ENCODE assay signal across 9 cellular contexts in genomic region chr7:98418636-98419315, GRCh38. TPM values are rescaled to one million over a fixed set of nuclear protein-coding genes. Genes with fewer than 3 reads are reported as not detected.
DNase-seq lines count a peak whose midpoint lies in the region; ATAC-seq, FAIRE-seq and TF ChIP-seq lines count a peak whose summit lies in the region.
"Had no signal": no experiment of that assay in that cellular context is flagged by ENCODE, and none has a peak within 500 bp of the region (broad histone marks: within the 10 kb centered on the region; RNA-seq: fewer than 3 reads in every experiment).

No MANE protein-coding gene starts in this region.

- H3K27ac ChIP-seq in pancreas, result peak overlapping the region; percentile 6 to 88 (median 68)

- DNase-seq in EH (ENCODE audit: low read depth), result peak; percentile 97
- peak; percentile 76 for DNase-seq in MV-4-11 (lab: John Stamatoyannopoulos, UW)
- peak; percentile 99 for DNase-seq in bronchial epithelial cell (ENCODE audit: low read depth)
- DNase-seq in pancreas, result peak; percentile 64 to 93 (median 82)
- no peak for DNase-seq in NCI-H1417 treated with DMSO at 0.1 percent for 48 hours (lab: John Stamatoyannopoulos, UW)
- no peak for DNase-seq in head of caudate nucleus

- intact Hi-C loops in pancreas (cut with DNase I), result no loop called here
- intact Hi-C loops in head of caudate nucleus (cut with DNase I), result no loop called here

- FAIRE-seq in bronchial epithelial cell (lab: Jason Lieb, UNC) (peak; percentile 18), pancreas (lab: Jason Lieb, UNC) (no peak)
- FAIRE-seq: islet of Langerhans had no signal

- 23 to 27% methylated on average over 7 of the region's 7 CpGs for WGBS in pancreas, 2 donors

- H3K4me1 ChIP-seq in pancreas, result peaks cover 17 to 25% (median 20%) of the 10 kb centered on the region in 3 donors

- H3K4me3 Mint-ChIP-seq in stimulated activated memory B cell treated with anti-CD40 and anti-IgM and Interleukin-4, amounts not matched to agents 10 μg/mL and 1 μg/mL and 100 μg/mL, for 72 hours, result no peak overlapping the region

- ATAC-seq in pancreas (peak; percentile 69 to 87 (median 85)), GM21390 (IDR thresholded peaks at IDR 0.05; ENCODE audit: unreplicated experiment) (no peak)
- no peak for ATAC-seq in stimulated activated memory B cell treated with anti-CD40 and anti-IgM and Interleukin-4, amounts not matched to agents 10 μg/mL and 1 μg/mL and 100 μg/mL, for 72 hours

- H3K27me3 ChIP-seq in bronchial epithelial cell (ENCODE audit: control insufficient read depth, insufficient read depth, low read length) (no peaks in the 10 kb centered on the region), pancreas (no peaks in the 10 kb centered on the region)

- peaks cover 55% of the 10 kb centered on the region for H3K27me3 Mint-ChIP-seq in stimulated activated memory B cell treated with anti-CD40 and anti-IgM and Interleukin-4, amounts not matched to agents 10 μg/mL and 1 μg/mL and 100 μg/mL, for 72 hours

- H3K4me1 Mint-ChIP-seq in stimulated activated memory B cell treated with anti-CD40 and anti-IgM and Interleukin-4, amounts not matched to agents 10 μg/mL and 1 μg/mL and 100 μg/mL, for 72 hours, result no peaks in the 10 kb centered on the region

- H3K4me3 ChIP-seq in bronchial epithelial cell (ENCODE audit: low read depth, low read length) (no peak overlapping the region), pancreas (no peak overlapping the region)

- no peaks in the 10 kb centered on the region for H3K36me3 Mint-ChIP-seq in stimulated activated memory B cell treated with anti-CD40 and anti-IgM and Interleukin-4, amounts not matched to agents 10 μg/mL and 1 μg/mL and 100 μg/mL, for 72 hours

- H3K27ac Mint-ChIP-seq in stimulated activated memory B cell treated with anti-CD40 and anti-IgM and Interleukin-4, amounts not matched to agents 10 μg/mL and 1 μg/mL and 100 μg/mL, for 72 hours, result no peak overlapping the region

- H3K9me3 ChIP-seq in pancreas, result no peaks in the 10 kb centered on the region

- peaks cover 4% of the 10 kb centered on the region for H3K9me3 Mint-ChIP-seq in stimulated activated memory B cell treated with anti-CD40 and anti-IgM and Interleukin-4, amounts not matched to agents 10 μg/mL and 1 μg/mL and 100 μg/mL, for 72 hours

- TF ChIP-seq CTCF in bronchial epithelial cell (IDR thresholded peaks at IDR 0.05; ENCODE audit: insufficient read depth, low read length, severe bottlenecking) (no peak), pancreas (IDR thresholded peaks at IDR 0.05) (no peak)

- H3K36me3 ChIP-seq in bronchial epithelial cell (ENCODE audit: control insufficient read depth, insufficient read depth, low read length) (no peaks in the 10 kb centered on the region), pancreas (no peaks in the 10 kb centered on the region)

RNA-seq across cellular contexts. Expression of gene BAIAP2L1, which starts 17.9 kb away (rescaled TPM):
- total RNA-seq in bronchial epithelial cell, result 19.7 and 22.4 TPM in 2 replicates
- total RNA-seq in pancreas, result 10 to 100 TPM; 18.8 to 31.5 (median 24.2) TPM
- 10 to 100 TPM; 17.9 to 20.3 TPM for polyA plus RNA-seq in pancreas

Comparison
In these comparisons a context has a peak if more than half of its experiments do, and no peak if none do; other contexts are left out.
1. DNase-seq: peak in EH (single experiment), MV-4-11 (single experiment), bronchial epithelial cell (single experiment) and pancreas (6 of 6); none in NCI-H1417 treated with DMSO at 0.1 percent for 48 hours (single experiment) and head of caudate nucleus (0 of 42).
2. ATAC-seq: peak in pancreas (4 of 4); none in stimulated activated memory B cell treated with anti-CD40 and anti-IgM and Interleukin-4, amounts not matched to agents 10 μg/mL and 1 μg/mL and 100 μg/mL, for 72 hours (single experiment) and GM21390 (single experiment).